ENCODE assay signal across 8 cellular contexts in genomic region chr3:114155370-114155821, GRCh38. TPM values are rescaled to one million over a fixed set of nuclear protein-coding genes. Genes with fewer than 3 reads are reported as not detected.
A peak's percentile ranks its signal among the peaks of the same experiment; 100 is the strongest.
DNase-seq lines count a peak whose midpoint lies in the region; ATAC-seq and TF ChIP-seq lines count a peak whose summit lies in the region.

No MANE protein-coding gene starts in this region.

- H3K27me3 Mint-ChIP-seq in natural killer cell (ENCODE audit: low read depth in 2 of 2): peaks cover 0 to 5% of the 10 kb centered on the region in 2 donors

- ATAC-seq in HG02571 (IDR thresholded peaks at IDR 0.05; ENCODE audit: unreplicated experiment) (no peak), natural killer cell (no peak)

- TF ChIP-seq CTCF in MM.1S (IDR thresholded peaks at IDR 0.05; ENCODE audit: low read length) (peak; percentile 63), natural killer cell (IDR thresholded peaks at IDR 0.05) (no peak)

- H3K9me3 Mint-ChIP-seq in natural killer cell: no peaks in the 10 kb centered on the region

- no peaks in the 10 kb centered on the region for H3F3A ChIP-seq in MM.1S (ENCODE audit: insufficient read depth, low read length)

- no peaks in the 10 kb centered on the region for H3K27me3 ChIP-seq in MM.1S (replicated peaks; ENCODE audit: insufficient read depth, low read length)

- no peaks in the 10 kb centered on the region for H3K36me3 ChIP-seq in MM.1S (replicated peaks; ENCODE audit: insufficient read depth, low read length)

- H3K79me2 ChIP-seq in MM.1S (ENCODE audit: low read length): no peaks in the 10 kb centered on the region

- H2AFZ ChIP-seq in MM.1S (ENCODE audit: low read length): no peak overlapping the region

- H3K36me3 Mint-ChIP-seq in natural killer cell: no peaks in the 10 kb centered on the region

- H3K4me1 Mint-ChIP-seq in natural killer cell: peaks cover 8 to 10% of the 10 kb centered on the region in 2 donors

- no peak overlapping the region for H3K4me2 ChIP-seq in MM.1S (ENCODE audit: low read depth, low read length)

- no peak overlapping the region for H3K9ac ChIP-seq in MM.1S (ENCODE audit: low read length)

- no peaks in the 10 kb centered on the region for H3K4me1 ChIP-seq in MM.1S (ENCODE audit: low read length)

- no peak overlapping the region for H3K27ac ChIP-seq in MM.1S (ENCODE audit: low read length)

- DNase-seq in DMS 273 (lab: John Stamatoyannopoulos, UW; ENCODE audit: unreplicated experiment) (peak; percentile 70), DMS 273 treated with DMSO at 0.1 percent for 48 hours (lab: John Stamatoyannopoulos, UW) (no peak), MM.1S (no peak), iPS-NIHi7 (ENCODE audit: extremely low spot score) (peak; percentile 50), natural killer cell (no peak)
- DNase-seq in activated T-cell treated with anti-CD3 and anti-CD28 coated beads, Interleukin-2, amount 50 U/mL, for 1 hour: peak; percentile 32
- DNase-seq in effector CD8-positive, alpha-beta T cell (lab: John Stamatoyannopoulos, UW): no peak

- no peaks in the 10 kb centered on the region for H4K20me1 ChIP-seq in MM.1S (ENCODE audit: insufficient read depth, low read length)

- intact Hi-C loops in natural killer cell (cut with micrococcal nuclease): no loop called here

- no peak overlapping the region for H3K4me3 ChIP-seq in MM.1S (ENCODE audit: low read length)

- no peaks in the 10 kb centered on the region for H3K9me2 ChIP-seq in MM.1S (replicated peaks; ENCODE audit: insufficient read depth, low read length)

- H3K9me3 ChIP-seq in MM.1S (replicated peaks; ENCODE audit: insufficient read depth, low read length): no peaks in the 10 kb centered on the region

- H3K27ac Mint-ChIP-seq in natural killer cell: no peak overlapping the region

- H3K4me3 Mint-ChIP-seq in natural killer cell: no peak overlapping the region

RNA-seq across cellular contexts. Expression of gene DRD3, which starts 23.5 kb away (rescaled TPM):
- not detected for total RNA-seq in natural killer cell

Comparison
In these comparisons a context has a peak if more than half of its experiments do, and no peak if none do; other contexts are left out.
1. DNase-seq: peak in DMS 273 (single experiment), activated T-cell treated with anti-CD3 and anti-CD28 coated beads, Interleukin-2, amount 50 U/mL, for 1 hour (single experiment) and iPS-NIHi7 (single experiment); none in DMS 273 treated with DMSO at 0.1 percent for 48 hours (single experiment), MM.1S (single experiment), effector CD8-positive, alpha-beta T cell (single experiment) and natural killer cell (single experiment).